8 cellular contexts compared by ENCODE assay signal in the genomic region with DNA sequence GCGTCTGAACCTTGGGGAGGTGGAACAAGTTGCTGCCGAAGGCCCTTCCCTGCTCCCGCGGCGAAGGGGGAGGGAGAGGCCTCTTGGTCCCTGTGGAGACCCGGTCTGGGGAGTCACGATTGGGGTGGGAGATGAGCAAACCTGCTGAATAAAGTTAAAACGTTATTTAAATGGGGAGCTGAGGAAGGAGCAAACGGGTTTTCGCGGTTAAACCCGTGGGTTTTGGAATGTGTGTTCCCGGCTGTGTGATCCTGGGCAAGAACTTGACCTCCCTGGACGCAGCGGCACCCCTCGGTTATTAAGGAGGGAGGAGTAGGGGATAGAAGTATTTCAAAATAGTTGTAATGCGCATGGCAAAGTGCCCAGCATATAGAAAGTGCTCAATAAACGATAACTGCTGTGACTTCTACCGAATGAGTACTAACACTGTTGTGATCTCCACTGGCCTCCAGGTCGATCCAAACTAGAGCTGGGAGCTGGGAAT. TPM values are rescaled to one million over a fixed set of nuclear protein-coding genes. Genes with fewer than 3 reads are reported as not detected.
DNase-seq lines count a peak whose midpoint lies in the region; ATAC-seq, FAIRE-seq and TF ChIP-seq lines count a peak whose summit lies in the region.

No MANE protein-coding gene starts in this region.

- H4K20me1 ChIP-seq in astrocyte (ENCODE audit: insufficient read depth, low read length), result no peaks in the 10 kb centered on the region
- no peaks in the 10 kb centered on the region for H4K20me1 ChIP-seq in HepG2 (ENCODE audit: insufficient read depth, low read length)

- POLR2A ChIA-PET in HepG2 (lab: Yijun Ruan, JAX), result no interaction called here

- CTCF ChIA-PET in HepG2 (lab: Yijun Ruan, JAX; ENCODE audit: low intra/inter-chr PET ratio, low total read pairs), result no interaction called here

- H3K9me3 Mint-ChIP-seq in activated T-cell treated with anti-CD3 and anti-CD28 coated beads, Interleukin-2, amount 50 U/mL, for 24 hours, result no peaks in the 10 kb centered on the region
- H3K9me3 Mint-ChIP-seq in astrocyte (ENCODE audit: unreplicated experiment), result no peaks in the 10 kb centered on the region

- in situ Hi-C loops in HepG2 (cut with HindIII; ENCODE audit: extremely low pct_ligation_motif_present, low pct_unique_long_range_greater_than_20kb), result loop anchor here (10.0 kb wide), 1 partner anchor 267 kb away; no protein-coding TSS in a partner anchor

- TF ChIP-seq EP300 in HepG2 (IDR thresholded peaks at IDR 0.05; ENCODE audit: low read depth in 2 of 2, low read length in 2 of 2), result no peak
- no peak for TF ChIP-seq EP300 in HepG2 (CRISPR knock-in tag; IDR thresholded peaks at IDR 0.05; ENCODE audit: borderline replicate concordance)
- TF ChIP-seq EP300 in tibial nerve (IDR thresholded peaks at IDR 0.05), result no peak

- intact Hi-C loops in HepG2 (cut with micrococcal nuclease; ENCODE audit: unreplicated experiment), result loop anchor here (5.0 kb wide), 2 partner anchors 50 to 125 kb away; a partner anchor contains a TSS

- TF ChIP-seq CTCF in astrocyte (IDR thresholded peaks at IDR 0.05; ENCODE audit: insufficient read depth, low read depth, low read length), result no peak
- no peak for TF ChIP-seq CTCF in HepG2 (CRISPR knock-in tag; IDR thresholded peaks at IDR 0.05)
- no peak for TF ChIP-seq CTCF in tibial nerve (IDR thresholded peaks at IDR 0.05)

- H3K4me1 ChIP-seq in astrocyte (ENCODE audit: insufficient read depth, low read length), result peaks cover 20% of the 10 kb centered on the region
- peaks cover 43% of the 10 kb centered on the region for H3K4me1 ChIP-seq in HepG2 (ENCODE audit: insufficient read depth, low read length)
- H3K4me1 ChIP-seq in tibial nerve, result peaks cover 0 to 31% (median 9%) of the 10 kb centered on the region in 4 donors

- H3K4me3 Mint-ChIP-seq in activated T-cell treated with anti-CD3 and anti-CD28 coated beads, Interleukin-2, amount 50 U/mL, for 24 hours, result peak overlapping the region; percentile 57
- peak overlapping the region; percentile 77 for H3K4me3 Mint-ChIP-seq in astrocyte (ENCODE audit: unreplicated experiment)

- H3K27me3 ChIP-seq in astrocyte (ENCODE audit: insufficient read depth, low read length) (peaks cover 2% of the 10 kb centered on the region), HepG2 (ENCODE audit: control insufficient read depth in 1 of 2, insufficient read depth in 2 of 2, low read length in 2 of 2) (peaks cover 10 to 65% of the 10 kb centered on the region in 2 experiments; a peak in 4 of 5 replicates), tibial nerve (peaks cover 0 to 34% of the 10 kb centered on the region in 2 donors)

- TF ChIP-seq POLR2A in HepG2 (IDR thresholded peaks at IDR 0.05; ENCODE audit: insufficient read depth in 1 of 2, low read depth in 2 of 2, low read length in 2 of 2) (no peak), tibial nerve (IDR thresholded peaks at IDR 0.05) (no peak)

- H3K79me2 ChIP-seq in astrocyte (ENCODE audit: insufficient read depth, low read length) (no peaks in the 10 kb centered on the region), HepG2 (ENCODE audit: insufficient read depth, low read length) (no peaks in the 10 kb centered on the region)

- WGBS in HepG2 (ENCODE audit: low lambda C conversion rate), result 10% methylated on average over 20 of the region's 20 CpGs
- whole genome bisulfite sequencing in tibial nerve, 2 donors, result 25 to 26% methylated on average over 20 of the region's 20 CpGs

- H3K4me2 ChIP-seq in astrocyte (ENCODE audit: low read length) (peak overlapping the region; percentile 86), HepG2 (ENCODE audit: low read depth, low read length) (peak overlapping the region; percentile 78)

- no peak for TF ChIP-seq RAD21 in HepG2 (CRISPR knock-in tag; IDR thresholded peaks at IDR 0.05)

- peaks cover 57% of the 10 kb centered on the region for H3K27me3 Mint-ChIP-seq in activated T-cell treated with anti-CD3 and anti-CD28 coated beads, Interleukin-2, amount 50 U/mL, for 24 hours
- H3K27me3 Mint-ChIP-seq in astrocyte (ENCODE audit: low read depth, unreplicated experiment), result peaks cover 13% of the 10 kb centered on the region

- H3K4me1 Mint-ChIP-seq in activated T-cell treated with anti-CD3 and anti-CD28 coated beads, Interleukin-2, amount 50 U/mL, for 24 hours (ENCODE audit: low read depth), result peaks cover 22% of the 10 kb centered on the region
- H3K4me1 Mint-ChIP-seq in astrocyte (ENCODE audit: low read depth, unreplicated experiment), result peaks cover 22% of the 10 kb centered on the region

- H3K27ac Mint-ChIP-seq in activated T-cell treated with anti-CD3 and anti-CD28 coated beads, Interleukin-2, amount 50 U/mL, for 24 hours, result no peak overlapping the region
- peak overlapping the region; percentile 53 for H3K27ac Mint-ChIP-seq in astrocyte (ENCODE audit: unreplicated experiment)

- ATAC-seq in HepG2 (no peak), GM21381 (IDR thresholded peaks at IDR 0.05; ENCODE audit: unreplicated experiment) (no peak)

- BruUV-seq in HepG2 (replicated peaks; lab: Mats Ljungman, UMichigan), result no TSS peak

- peak overlapping the region; percentile 51 for H3K4me3 ChIP-seq in astrocyte (ENCODE audit: insufficient read depth, low read depth, low read length)
- peak overlapping the region; percentile 42 to 76 (median 47); a peak in 5 of 6 replicates for H3K4me3 ChIP-seq in HepG2 (replicated peaks in 1 of 3; ENCODE audit: insufficient read depth in 1 of 3, low read depth in 2 of 3, low read length in 3 of 3)
- peak overlapping the region; percentile 37 to 62 (median 40) for H3K4me3 ChIP-seq in tibial nerve

- H3K36me3 ChIP-seq in astrocyte (ENCODE audit: insufficient read depth, low read length) (no peaks in the 10 kb centered on the region), HepG2 (replicated peaks in 1 of 2; ENCODE audit: control insufficient read depth in 1 of 2, insufficient read depth in 2 of 2, low read length in 2 of 2) (no peaks in the 10 kb centered on the region), tibial nerve (no peaks in the 10 kb centered on the region)

- no peak for DNase-seq in activated T-cell treated with anti-CD3 and anti-CD28 coated beads, Interleukin-2, amount 50 U/mL, for 24 hours
- DNase-seq in activated T-cell treated with anti-CD3 and anti-CD28 coated beads for 4 hours (no peak), astrocyte (ENCODE audit: low read depth) (no peak), HepG2 (ENCODE audit: low spot score) (no peak), tibial nerve (ENCODE audit: low spot score in 2 of 2) (no peak), Kasumi-1 (lab: John Stamatoyannopoulos, UW) (no peak)
- DNase-seq in stimulated activated CD4-positive, alpha-beta T cell treated with anti-CD3 and anti-CD28 coated beads, Interleukin-12 subunit alpha, Interleukin-12 subunit beta, amount 100 ng/mL, for 4 hours, result no peak

- FAIRE-seq in astrocyte (lab: Jason Lieb, UNC) (no peak), HepG2 (lab: Jason Lieb, UNC) (no peak)

- peak overlapping the region; percentile 91 for H2AFZ ChIP-seq in astrocyte (ENCODE audit: low read depth, low read length)
- no peak overlapping the region for H2AFZ ChIP-seq in HepG2 (ENCODE audit: low read length)

- H3K9me3 ChIP-seq in astrocyte (ENCODE audit: insufficient read depth, low read depth, low read length) (no peaks in the 10 kb centered on the region), HepG2 (ENCODE audit: low read length) (no peaks in the 10 kb centered on the region), tibial nerve (no peaks in the 10 kb centered on the region)

- no peaks in the 10 kb centered on the region for H3K36me3 Mint-ChIP-seq in activated T-cell treated with anti-CD3 and anti-CD28 coated beads, Interleukin-2, amount 50 U/mL, for 24 hours (ENCODE audit: low read depth)
- no peaks in the 10 kb centered on the region for H3K36me3 Mint-ChIP-seq in astrocyte (ENCODE audit: low read depth, unreplicated experiment)

- H3K27ac ChIP-seq in astrocyte (ENCODE audit: low read depth, low read length), result no peak overlapping the region
- no peak overlapping the region for H3K27ac ChIP-seq in HepG2 (ENCODE audit: extremely low read length, insufficient read depth, low read length)
- peak overlapping the region in 1 of 4 donors; percentile 67 for H3K27ac ChIP-seq in tibial nerve

- no peak overlapping the region for H3K9ac ChIP-seq in astrocyte (ENCODE audit: low read length)
- no peak overlapping the region for H3K9ac ChIP-seq in HepG2 (ENCODE audit: insufficient read depth, low read depth, low read length)

RNA-seq across cellular contexts. Expression of a gene that starts 3.4 kb away (rescaled TPM):
- total RNA-seq in astrocyte (0.70 and 0.77 TPM in 2 replicates), HepG2 (2016; rRNA removed; fragmentation: Illumina TruSeq; extraction: Trizol) (not detected in 2 replicates), tibial nerve (10 to 100 TPM; 11.9 to 22.7 (median 14.2) TPM)
- total RNA-seq in HepG2 (2016; cell fraction: cytosol; rRNA removed; fragmentation: Illumina TruSeq; extraction: Trizol; ENCODE audit: low read depth), result not detected in 2 replicates
- not detected in 2 replicates for total RNA-seq in HepG2 (2016; cell fraction: insoluble cytoplasmic fraction; rRNA removed; fragmentation: Illumina TruSeq; extraction: Trizol)
- not detected in 2 replicates for total RNA-seq in HepG2 (2016; cell fraction: membrane; rRNA removed; fragmentation: Illumina TruSeq; extraction: Trizol)
- not detected in 2 replicates for total RNA-seq in HepG2 (2016; cell fraction: nucleus; rRNA removed; fragmentation: Illumina TruSeq; extraction: Trizol)
- not detected in 2 replicates for polyA plus RNA-seq in HepG2 (2011; rRNA removed)
- polyA plus RNA-seq in HepG2 (2011; cell fraction: cytosol; rRNA removed), result not detected in 2 replicates
- not detected in 2 replicates for polyA plus RNA-seq in HepG2 (2011; cell fraction: nucleus; rRNA removed)
- not detected in 2 replicates for polyA plus RNA-seq in HepG2 (2012)
- not detected in 2 replicates for polyA plus RNA-seq in HepG2 (2016; cell fraction: cytosol; fragmentation: Illumina TruSeq; extraction: Trizol; ENCODE audit: low read depth)
- polyA plus RNA-seq in HepG2 (2016; cell fraction: insoluble cytoplasmic fraction; fragmentation: Illumina TruSeq; extraction: Trizol; ENCODE audit: low read depth), result not detected in 2 replicates
- polyA plus RNA-seq in HepG2 (2016; cell fraction: membrane; fragmentation: Illumina TruSeq; extraction: Trizol; ENCODE audit: low read depth), result not detected in 2 replicates
- not detected in 2 replicates for polyA plus RNA-seq in HepG2 (2016; cell fraction: nucleus; fragmentation: Illumina TruSeq; extraction: Trizol; ENCODE audit: insufficient read depth, low read depth)
- 0.07 TPM in 1 of 2 replicates, not detected in the other for polyA minus RNA-seq in HepG2 (2011; rRNA and poly(A)+ RNA removed; ENCODE audit: low replicate concordance)
- not detected in 2 replicates for polyA minus RNA-seq in HepG2 (2011; cell fraction: cytosol; rRNA and poly(A)+ RNA removed)
- polyA minus RNA-seq in HepG2 (2011; cell fraction: nucleus; rRNA and poly(A)+ RNA removed), result 0.13 and 0.25 TPM in 2 replicates

RNA-seq across cellular contexts. Expression of a gene that starts 6.5 kb away (rescaled TPM):
- total RNA-seq in astrocyte, result not detected in 2 replicates
- not detected in 2 replicates for total RNA-seq in HepG2 (2016; rRNA removed; fragmentation: Illumina TruSeq; extraction: Trizol)
- total RNA-seq in HepG2 (2016; cell fraction: cytosol; rRNA removed; fragmentation: Illumina TruSeq; extraction: Trizol; ENCODE audit: low read depth), result not detected in 2 replicates
- total RNA-seq in HepG2 (2016; cell fraction: insoluble cytoplasmic fraction; rRNA removed; fragmentation: Illumina TruSeq; extraction: Trizol), result not detected in 2 replicates
- total RNA-seq in HepG2 (2016; cell fraction: membrane; rRNA removed; fragmentation: Illumina TruSeq; extraction: Trizol), result not detected in 2 replicates
- not detected in 2 replicates for total RNA-seq in HepG2 (2016; cell fraction: nucleus; rRNA removed; fragmentation: Illumina TruSeq; extraction: Trizol)
- polyA plus RNA-seq in HepG2 (2011; rRNA removed), result not detected in 2 replicates
- polyA plus RNA-seq in HepG2 (2011; cell fraction: cytosol; rRNA removed), result not detected in 2 replicates
- not detected in 2 replicates for polyA plus RNA-seq in HepG2 (2011; cell fraction: nucleus; rRNA removed)
- not detected in 2 replicates for polyA plus RNA-seq in HepG2 (2012)
- polyA plus RNA-seq in HepG2 (2016; cell fraction: cytosol; fragmentation: Illumina TruSeq; extraction: Trizol; ENCODE audit: low read depth), result not detected in 2 replicates
- polyA plus RNA-seq in HepG2 (2016; cell fraction: insoluble cytoplasmic fraction; fragmentation: Illumina TruSeq; extraction: Trizol; ENCODE audit: low read depth), result not detected in 2 replicates
- polyA plus RNA-seq in HepG2 (2016; cell fraction: membrane; fragmentation: Illumina TruSeq; extraction: Trizol; ENCODE audit: low read depth), result not detected in 2 replicates
- not detected in 2 replicates for polyA plus RNA-seq in HepG2 (2016; cell fraction: nucleus; fragmentation: Illumina TruSeq; extraction: Trizol; ENCODE audit: insufficient read depth, low read depth)
- not detected in 2 replicates for polyA minus RNA-seq in HepG2 (2011; rRNA and poly(A)+ RNA removed; ENCODE audit: low replicate concordance)
- polyA minus RNA-seq in HepG2 (2011; cell fraction: cytosol; rRNA and poly(A)+ RNA removed), result not detected in 2 replicates
- not detected in 2 replicates for polyA minus RNA-seq in HepG2 (2011; cell fraction: nucleus; rRNA and poly(A)+ RNA removed)
- total RNA-seq in tibial nerve, result not detected

RNA-seq across cellular contexts. Expression of a gene that starts 7.4 kb away (rescaled TPM):
- 34.4 and 37.6 TPM in 2 replicates for total RNA-seq in astrocyte
- 55.8 and 59.3 TPM in 2 replicates for total RNA-seq in HepG2 (2016; rRNA removed; fragmentation: Illumina TruSeq; extraction: Trizol)
- total RNA-seq in HepG2 (2016; cell fraction: cytosol; rRNA removed; fragmentation: Illumina TruSeq; extraction: Trizol; ENCODE audit: low read depth), result 52.2 and 57.2 TPM in 2 replicates
- 56.8 and 58.5 TPM in 2 replicates for total RNA-seq in HepG2 (2016; cell fraction: insoluble cytoplasmic fraction; rRNA removed; fragmentation: Illumina TruSeq; extraction: Trizol)
- 56.1 and 57.7 TPM in 2 replicates for total RNA-seq in HepG2 (2016; cell fraction: membrane; rRNA removed; fragmentation: Illumina TruSeq; extraction: Trizol)
- 17.8 and 21.4 TPM in 2 replicates for total RNA-seq in HepG2 (2016; cell fraction: nucleus; rRNA removed; fragmentation: Illumina TruSeq; extraction: Trizol)
- 37.3 and 43.0 TPM in 2 replicates for polyA plus RNA-seq in HepG2 (2011; rRNA removed)
- polyA plus RNA-seq in HepG2 (2011; cell fraction: cytosol; rRNA removed), result 48.9 and 77.5 TPM in 2 replicates
- 42.4 and 44.7 TPM in 2 replicates for polyA plus RNA-seq in HepG2 (2011; cell fraction: nucleus; rRNA removed)
- polyA plus RNA-seq in HepG2 (2012), result 23.3 and 41.2 TPM in 2 replicates
- polyA plus RNA-seq in HepG2 (2016; cell fraction: cytosol; fragmentation: Illumina TruSeq; extraction: Trizol; ENCODE audit: low read depth), result 60.3 and 61.5 TPM in 2 replicates
- polyA plus RNA-seq in HepG2 (2016; cell fraction: insoluble cytoplasmic fraction; fragmentation: Illumina TruSeq; extraction: Trizol; ENCODE audit: low read depth), result 63.8 and 68.9 TPM in 2 replicates
- polyA plus RNA-seq in HepG2 (2016; cell fraction: membrane; fragmentation: Illumina TruSeq; extraction: Trizol; ENCODE audit: low read depth), result 57.3 and 58.6 TPM in 2 replicates
- polyA plus RNA-seq in HepG2 (2016; cell fraction: nucleus; fragmentation: Illumina TruSeq; extraction: Trizol; ENCODE audit: insufficient read depth, low read depth), result 41.8 and 47.8 TPM in 2 replicates
- 17.7 and 18.6 TPM in 2 replicates for polyA minus RNA-seq in HepG2 (2011; rRNA and poly(A)+ RNA removed; ENCODE audit: low replicate concordance)
- 12.2 and 17.8 TPM in 2 replicates for polyA minus RNA-seq in HepG2 (2011; cell fraction: cytosol; rRNA and poly(A)+ RNA removed)
- polyA minus RNA-seq in HepG2 (2011; cell fraction: nucleus; rRNA and poly(A)+ RNA removed), result 8.8 and 10.2 TPM in 2 replicates
- total RNA-seq in tibial nerve, result 10 to 100 TPM; 24.9 to 46.5 (median 38.2) TPM

RNA-seq across cellular contexts. Expression of a gene that starts 9.4 kb away (rescaled TPM):
- total RNA-seq in astrocyte (not detected in 2 replicates), HepG2 (2016; rRNA removed; fragmentation: Illumina TruSeq; extraction: Trizol) (not detected in 2 replicates), tibial nerve (not detected)
- total RNA-seq in HepG2 (2016; cell fraction: cytosol; rRNA removed; fragmentation: Illumina TruSeq; extraction: Trizol; ENCODE audit: low read depth), result not detected in 2 replicates
- not detected in 2 replicates for total RNA-seq in HepG2 (2016; cell fraction: insoluble cytoplasmic fraction; rRNA removed; fragmentation: Illumina TruSeq; extraction: Trizol)
- total RNA-seq in HepG2 (2016; cell fraction: membrane; rRNA removed; fragmentation: Illumina TruSeq; extraction: Trizol), result not detected in 2 replicates
- total RNA-seq in HepG2 (2016; cell fraction: nucleus; rRNA removed; fragmentation: Illumina TruSeq; extraction: Trizol), result not detected in 2 replicates
- polyA plus RNA-seq in HepG2 (2011; rRNA removed), result not detected in 2 replicates
- not detected in 2 replicates for polyA plus RNA-seq in HepG2 (2011; cell fraction: cytosol; rRNA removed)
- not detected in 2 replicates for polyA plus RNA-seq in HepG2 (2011; cell fraction: nucleus; rRNA removed)
- 0.47 and 0.69 TPM in 2 replicates for polyA plus RNA-seq in HepG2 (2012)
- polyA plus RNA-seq in HepG2 (2016; cell fraction: cytosol; fragmentation: Illumina TruSeq; extraction: Trizol; ENCODE audit: low read depth), result not detected in 2 replicates
- polyA plus RNA-seq in HepG2 (2016; cell fraction: insoluble cytoplasmic fraction; fragmentation: Illumina TruSeq; extraction: Trizol; ENCODE audit: low read depth), result not detected in 2 replicates
- polyA plus RNA-seq in HepG2 (2016; cell fraction: membrane; fragmentation: Illumina TruSeq; extraction: Trizol; ENCODE audit: low read depth), result not detected in 2 replicates
- not detected in 2 replicates for polyA plus RNA-seq in HepG2 (2016; cell fraction: nucleus; fragmentation: Illumina TruSeq; extraction: Trizol; ENCODE audit: insufficient read depth, low read depth)
- not detected in 2 replicates for polyA minus RNA-seq in HepG2 (2011; rRNA and poly(A)+ RNA removed; ENCODE audit: low replicate concordance)
- not detected in 2 replicates for polyA minus RNA-seq in HepG2 (2011; cell fraction: cytosol; rRNA and poly(A)+ RNA removed)
- polyA minus RNA-seq in HepG2 (2011; cell fraction: nucleus; rRNA and poly(A)+ RNA removed), result not detected in 2 replicates

RNA-seq across cellular contexts. Expression of a gene that starts 15.0 kb away (rescaled TPM):
- total RNA-seq in astrocyte (4.2 and 5.0 TPM in 2 replicates), HepG2 (2016; rRNA removed; fragmentation: Illumina TruSeq; extraction: Trizol) (1.5 and 3.4 TPM in 2 replicates), tibial nerve (1 to 10 TPM in 3 of 4 donors, not detected in 1; 2.6 to 5.7 (median 4.0) TPM)
- total RNA-seq in HepG2 (2016; cell fraction: cytosol; rRNA removed; fragmentation: Illumina TruSeq; extraction: Trizol; ENCODE audit: low read depth), result 0.71 and 1.3 TPM in 2 replicates
- 1.8 and 3.1 TPM in 2 replicates for total RNA-seq in HepG2 (2016; cell fraction: insoluble cytoplasmic fraction; rRNA removed; fragmentation: Illumina TruSeq; extraction: Trizol)
- total RNA-seq in HepG2 (2016; cell fraction: membrane; rRNA removed; fragmentation: Illumina TruSeq; extraction: Trizol), result 1.1 TPM in 2 replicates
- total RNA-seq in HepG2 (2016; cell fraction: nucleus; rRNA removed; fragmentation: Illumina TruSeq; extraction: Trizol), result 3.7 and 5.8 TPM in 2 replicates
- polyA plus RNA-seq in HepG2 (2011; rRNA removed), result 8.9 and 9.7 TPM in 2 replicates
- polyA plus RNA-seq in HepG2 (2011; cell fraction: cytosol; rRNA removed), result 2.4 and 2.7 TPM in 2 replicates
- 64.0 and 70.5 TPM in 2 replicates for polyA plus RNA-seq in HepG2 (2011; cell fraction: nucleus; rRNA removed)
- 6.1 and 6.7 TPM in 2 replicates for polyA plus RNA-seq in HepG2 (2012)
- polyA plus RNA-seq in HepG2 (2016; cell fraction: cytosol; fragmentation: Illumina TruSeq; extraction: Trizol; ENCODE audit: low read depth), result 0.33 and 0.35 TPM in 2 replicates
- polyA plus RNA-seq in HepG2 (2016; cell fraction: insoluble cytoplasmic fraction; fragmentation: Illumina TruSeq; extraction: Trizol; ENCODE audit: low read depth), result 1.9 and 2.0 TPM in 2 replicates
- polyA plus RNA-seq in HepG2 (2016; cell fraction: membrane; fragmentation: Illumina TruSeq; extraction: Trizol; ENCODE audit: low read depth), result 0.60 and 0.72 TPM in 2 replicates
- polyA plus RNA-seq in HepG2 (2016; cell fraction: nucleus; fragmentation: Illumina TruSeq; extraction: Trizol; ENCODE audit: insufficient read depth, low read depth), result 15.4 and 19.4 TPM in 2 replicates
- 9.4 and 12.9 TPM in 2 replicates for polyA minus RNA-seq in HepG2 (2011; rRNA and poly(A)+ RNA removed; ENCODE audit: low replicate concordance)
- 2.0 and 4.8 TPM in 2 replicates for polyA minus RNA-seq in HepG2 (2011; cell fraction: cytosol; rRNA and poly(A)+ RNA removed)
- 16.1 and 21.8 TPM in 2 replicates for polyA minus RNA-seq in HepG2 (2011; cell fraction: nucleus; rRNA and poly(A)+ RNA removed)
